Comparison of ENCODE assay signal across 18 cellular contexts in the genomic region with DNA sequence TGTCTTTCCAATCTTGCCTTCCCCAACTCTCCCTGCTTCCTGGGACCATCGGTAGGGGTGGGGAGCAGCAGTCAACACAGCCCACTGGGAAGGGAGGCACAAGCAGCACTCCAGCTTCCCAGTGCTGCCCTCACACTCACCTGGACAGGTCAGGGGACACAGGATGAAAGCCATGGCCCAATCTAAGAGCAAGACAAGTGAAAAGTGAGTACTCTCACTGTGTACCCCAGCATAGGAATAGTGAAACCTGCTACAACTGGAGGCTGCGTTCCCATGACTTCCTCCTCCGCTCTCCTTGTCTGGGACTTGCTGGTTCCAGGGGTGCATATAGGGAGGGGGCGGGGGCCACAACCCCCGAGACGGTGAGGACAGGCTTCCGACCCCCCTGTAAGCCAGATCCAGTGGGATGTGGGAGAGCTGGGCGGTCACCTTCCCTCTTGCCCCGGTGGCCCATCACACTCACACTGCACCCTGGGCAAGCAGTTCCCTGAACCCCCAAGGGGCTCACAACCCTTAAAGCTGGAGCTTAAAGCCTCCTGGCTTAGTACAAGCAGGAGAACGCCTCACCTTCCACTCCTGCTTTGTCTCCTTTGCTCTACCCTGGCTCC. TPM values are rescaled to one million over a fixed set of nuclear protein-coding genes. Genes with fewer than 3 reads are reported as not detected.
DNase-seq lines count a peak whose midpoint lies in the region; ATAC-seq, FAIRE-seq and TF ChIP-seq lines count a peak whose summit lies in the region.
"Had no signal": no experiment of that assay in that cellular context is flagged by ENCODE, and none has a peak within 500 bp of the region (broad histone marks: within the 10 kb centered on the region; RNA-seq: fewer than 3 reads in every experiment).

No MANE protein-coding gene starts in this region.

- H3K27ac ChIP-seq in DND-41 (ENCODE audit: low read length) (peak overlapping the region; percentile 45), HL-60 (replicated peaks) (peak overlapping the region; percentile 19; the same call in 1 of the 2 replicates), K562 (ENCODE audit: extremely low read depth, low read depth, low read length) (no peak overlapping the region), neutrophil (peak overlapping the region; percentile 69)
- H3K27ac ChIP-seq: brain microvascular endothelial cell had no signal

- H3K9me3 ChIP-seq in DND-41 (ENCODE audit: insufficient read depth, low read length, severe bottlenecking) (no peaks in the 10 kb centered on the region), K562 (replicated peaks; ENCODE audit: control insufficient read depth, insufficient read depth, low read depth, low read length) (no peaks in the 10 kb centered on the region), neutrophil (no peaks in the 10 kb centered on the region)
- H3K9me3 ChIP-seq: esophagus squamous epithelium had no signal

- peaks cover 10% of the 10 kb centered on the region; the same call in 1 of the 2 replicates for H4K20me1 ChIP-seq in DND-41 (ENCODE audit: insufficient read depth, low read length)
- no peaks in the 10 kb centered on the region for H4K20me1 ChIP-seq in K562 (replicated peaks; ENCODE audit: control insufficient read depth, insufficient read depth, low read length)

- TF ChIP-seq CTCF in DND-41 (IDR thresholded peaks at IDR 0.05; ENCODE audit: borderline replicate concordance, extremely low read depth, low read length, poor library complexity, severe bottlenecking) (no peak), HL-60 (IDR thresholded peaks at IDR 0.05; ENCODE audit: insufficient read depth, low read length) (no peak), K562 (IDR thresholded peaks at IDR 0.05 in 2 of 3, conservative IDR thresholded peaks at IDR 0.05 in 1 of 3; ENCODE audit: insufficient read depth in 2 of 3, low read depth in 1 of 3, low read length in 3 of 3) (no peak), neutrophil (IDR thresholded peaks at IDR 0.05) (no peak)

- POLR2A ChIA-PET in K562 (lab: Yijun Ruan, JAX) = interaction anchor here (0.8 to 1.4 kb wide), 3 partner anchors 11 to 17 kb away, joined by 3 to 5 read pairs (median 3); no protein-coding TSS in a partner anchor

- CTCF ChIA-PET in K562 (lab: Yijun Ruan, JAX; ENCODE audit: low intra/inter-chr PET ratio) = no interaction called here

- peaks cover 75% of the 10 kb centered on the region for H3K36me3 ChIP-seq in DND-41 (ENCODE audit: insufficient read depth, low read length)
- peaks cover 53% of the 10 kb centered on the region; the same call in 2 of the 3 replicates for H3K36me3 ChIP-seq in K562 (ENCODE audit: control insufficient read depth, insufficient read depth, low read length)
- H3K36me3 ChIP-seq in neutrophil = peaks cover 65% of the 10 kb centered on the region

- H3K4me1 ChIP-seq in DND-41 (ENCODE audit: insufficient read depth, low read length) = peaks cover 7% of the 10 kb centered on the region
- peaks cover 4 to 18% of the 10 kb centered on the region in 2 experiments; a peak in 4 of 5 replicates for H3K4me1 ChIP-seq in K562 (replicated peaks in 1 of 2; ENCODE audit: control insufficient read depth in 2 of 2, insufficient read depth in 2 of 2, low read length in 2 of 2)
- peaks cover 22 to 24% of the 10 kb centered on the region in 2 experiments for H3K4me1 ChIP-seq in neutrophil (ENCODE audit: control insufficient read depth in 1 of 2, insufficient read depth in 1 of 2, low read depth in 1 of 2, low read length in 1 of 2)

- H3K9ac ChIP-seq in DND-41 (ENCODE audit: low read depth, low read length) = no peak overlapping the region
- H3K9ac ChIP-seq in K562 (ENCODE audit: insufficient read depth in 1 of 2, low read depth in 2 of 2, low read length in 2 of 2) = 0 out of 4 replicates have a peak overlapping the region, but pooled peaks of 1 of the 2 experiments have one; percentile 2

- ATAC-seq in DND-41 (ENCODE audit: insufficient read depth, low read depth) (no peak), K562 (no peak)
- no peak for ATAC-seq in activated CD4-positive, CD25-positive, alpha-beta regulatory T cell treated with anti-CD3 and anti-CD28 coated beads, Interleukin-2, amount 50 U/mL, for 24 hours

- no peaks in the 10 kb centered on the region for H3K9me1 ChIP-seq in K562 (ENCODE audit: control insufficient read depth, insufficient read depth, low read length)

- BruUV-seq in K562 (replicated peaks; lab: Mats Ljungman, UMichigan) = no TSS peak

- TF ChIP-seq POLR2A in K562 (conservative IDR thresholded peaks at IDR 0.05) = no peak

- DNase-seq in DND-41 (no peak), HL-60 (ENCODE audit: low read depth in 1 of 2, low spot score in 1 of 2) (no peak), K562 (ENCODE audit: extremely low read depth in 1 of 4, low spot score in 3 of 4) (no peak), NCI-H1105 treated with DMSO at 0.1 percent for 48 hours (lab: John Stamatoyannopoulos, UW) (no peak), NCI-H1930 (lab: John Stamatoyannopoulos, UW) (no peak)
- DNase-seq: activated gamma-delta T cell treated with Interleukin-2 at 50 U/mL for 16 hours; brain microvascular endothelial cell; esophagus squamous epithelium; KG1; naive B cell; NCI-H1048; NCI-H774; stimulated activated CD4-positive, alpha-beta T cell treated with anti-CD3 and anti-CD28 coated beads, Interleukin-4, amount 100 ng/mL, for 1 hour; T-helper 1 cell; trophoblast cell had no signal

- no peak for TF ChIP-seq EP300 in K562 (IDR thresholded peaks at IDR 0.05; ENCODE audit: low read length)

- 94% methylated on average over 6 of the region's 10 CpGs for WGBS in K562 (ENCODE audit: insufficient coverage, low coverage, missing lambda C conversion rate)

- H3K4me2 ChIP-seq in DND-41 (ENCODE audit: insufficient read depth, low read length) = no peak overlapping the region
- H3K4me2 ChIP-seq in K562 (ENCODE audit: insufficient read depth, low read length) = no peak overlapping the region

- H3K79me2 ChIP-seq in DND-41 (ENCODE audit: insufficient read depth, low read length) (peaks cover 45% of the 10 kb centered on the region), K562 (ENCODE audit: control insufficient read depth, insufficient read depth, low read length) (no peaks in the 10 kb centered on the region; the same call in 2 of the 3 replicates)

- no peak overlapping the region for H2AFZ ChIP-seq in DND-41 (ENCODE audit: low read depth, low read length)
- H2AFZ ChIP-seq in K562 (ENCODE audit: low read depth, low read length) = no peak overlapping the region

- TF ChIP-seq RAD21 in K562 (CRISPR knock-in tag; conservative IDR thresholded peaks at IDR 0.05 in 1 of 2, IDR thresholded peaks at IDR 0.05 in 1 of 2) = no peak

- no peak overlapping the region for H3K4me3 ChIP-seq in DND-41 (ENCODE audit: low read depth in 1 of 2, low read length in 2 of 2)
- H3K4me3 ChIP-seq in HL-60 (replicated peaks; ENCODE audit: insufficient read depth, low read length) = no peak overlapping the region
- H3K4me3 ChIP-seq in K562 = no peak overlapping the region
- no peak overlapping the region for H3K4me3 ChIP-seq in neutrophil (ENCODE audit: low read depth in 1 of 2, low read length in 1 of 2)
- H3K4me3 ChIP-seq: esophagus squamous epithelium, lung had no signal

- FAIRE-seq in K562 (lab: Jason Lieb, UNC) = no peak

- intact Hi-C loops in K562 (cut with micrococcal nuclease) = no loop called here

- H3K27me3 ChIP-seq in DND-41 (ENCODE audit: insufficient read depth, low read length, poor library complexity) (no peaks in the 10 kb centered on the region), HL-60 (ENCODE audit: insufficient read depth, poor library complexity, severe bottlenecking) (no peaks in the 10 kb centered on the region), K562 (ENCODE audit: control insufficient read depth in 2 of 2, insufficient read depth in 2 of 2, low read length in 2 of 2) (no peaks in the 10 kb centered on the region), neutrophil (no peaks in the 10 kb centered on the region)
- H3K27me3 ChIP-seq: brain microvascular endothelial cell, esophagus squamous epithelium had no signal

- in situ Hi-C loops in K562 (cut with MboI) = no loop called here

RNA-seq across cellular contexts. Expression of a gene that starts 29.5 kb away (rescaled TPM):
- 80.8 and 110 TPM in 2 replicates for total RNA-seq in K562 (2011; cell fraction: chromatin; rRNA removed; ENCODE audit: low replicate concordance)
- 83.7 and 96.9 TPM in 2 replicates for total RNA-seq in K562 (2011; cell fraction: nucleolus; rRNA removed)
- total RNA-seq in K562 (2011; cell fraction: nucleoplasm; rRNA removed) = 75.9 and 93.0 TPM in 2 replicates
- 56.1 and 71.6 TPM in 2 replicates for total RNA-seq in K562 (2014; rRNA removed)
- total RNA-seq in K562 (2014; rRNA removed; fragmentation: Illumina TruSeq; extraction: Trizol) = 35.9 and 45.2 TPM in 2 replicates
- 49.0 and 49.3 TPM in 2 replicates for total RNA-seq in K562 (2015; rRNA removed; fragmentation: Illumina TruSeq; extraction: Trizol)
- total RNA-seq in K562 (2021) = 73.4 and 76.6 TPM in 2 replicates
- 51.7 and 55.3 TPM in 2 replicates for polyA plus RNA-seq in K562 (2011; rRNA removed)
- polyA plus RNA-seq in K562 (2011; cell fraction: cytosol; rRNA removed) = 70.2 and 111 TPM in 2 replicates
- polyA plus RNA-seq in K562 (2011; cell fraction: nucleus; rRNA removed) = 50.7 and 83.5 TPM in 2 replicates
- 26.6 and 58.9 TPM in 2 replicates for polyA plus RNA-seq in K562 (2012)
- polyA plus RNA-seq in K562 (2014; fragmentation: Illumina TruSeq; extraction: Trizol) = 57.1 and 60.9 TPM in 2 replicates
- 10 to 100 TPM; 33.4 to 49.3 TPM for polyA plus RNA-seq in K562 (2014; fragmentation: Nextera tagmentation; extraction: Ambion mirVana)
- polyA plus RNA-seq in K562 (2014; rRNA removed) = 73.1 and 83.5 TPM in 2 replicates
- polyA minus RNA-seq in K562 (2011; rRNA and poly(A)+ RNA removed) = 29.7 and 31.1 TPM in 2 replicates
- polyA minus RNA-seq in K562 (2011; cell fraction: cytosol; rRNA and poly(A)+ RNA removed) = 18.5 and 33.6 TPM in 2 replicates
- 32.9 and 44.3 TPM in 2 replicates for polyA minus RNA-seq in K562 (2011; cell fraction: nucleus; rRNA and poly(A)+ RNA removed)

RNA-seq across cellular contexts. Expression of a gene that starts 47.7 kb away (rescaled TPM):
- 28.8 and 42.4 TPM in 2 replicates for total RNA-seq in K562 (2011; cell fraction: chromatin; rRNA removed; ENCODE audit: low replicate concordance)
- 36.0 and 43.4 TPM in 2 replicates for total RNA-seq in K562 (2011; cell fraction: nucleolus; rRNA removed)
- total RNA-seq in K562 (2011; cell fraction: nucleoplasm; rRNA removed) = 32.6 and 37.5 TPM in 2 replicates
- 22.4 and 25.2 TPM in 2 replicates for total RNA-seq in K562 (2014; rRNA removed)
- total RNA-seq in K562 (2014; rRNA removed; fragmentation: Illumina TruSeq; extraction: Trizol) = 11.8 and 12.3 TPM in 2 replicates
- 13.2 and 14.0 TPM in 2 replicates for total RNA-seq in K562 (2015; rRNA removed; fragmentation: Illumina TruSeq; extraction: Trizol)
- 23.0 and 27.1 TPM in 2 replicates for total RNA-seq in K562 (2021)
- polyA plus RNA-seq in K562 (2011; rRNA removed) = 50.8 and 53.9 TPM in 2 replicates
- polyA plus RNA-seq in K562 (2011; cell fraction: cytosol; rRNA removed) = 71.3 and 91.1 TPM in 2 replicates
- 56.0 and 67.5 TPM in 2 replicates for polyA plus RNA-seq in K562 (2011; cell fraction: nucleus; rRNA removed)
- 28.0 and 61.3 TPM in 2 replicates for polyA plus RNA-seq in K562 (2012)
- 25.5 and 28.1 TPM in 2 replicates for polyA plus RNA-seq in K562 (2014; fragmentation: Illumina TruSeq; extraction: Trizol)
- 10 to 100 TPM; 46.7 to 63.8 TPM for polyA plus RNA-seq in K562 (2014; fragmentation: Nextera tagmentation; extraction: Ambion mirVana)
- polyA plus RNA-seq in K562 (2014; rRNA removed) = 30.6 and 36.0 TPM in 2 replicates
- polyA minus RNA-seq in K562 (2011; rRNA and poly(A)+ RNA removed) = 25.6 TPM in 2 replicates
- 13.5 and 16.8 TPM in 2 replicates for polyA minus RNA-seq in K562 (2011; cell fraction: cytosol; rRNA and poly(A)+ RNA removed)
- 8.3 and 15.0 TPM in 2 replicates for polyA minus RNA-seq in K562 (2011; cell fraction: nucleus; rRNA and poly(A)+ RNA removed)

RNA-seq across cellular contexts. Expression of a gene that starts 57.0 kb away (rescaled TPM):
- total RNA-seq in K562 (2011; cell fraction: chromatin; rRNA removed; ENCODE audit: low replicate concordance) = 58.3 and 91.9 TPM in 2 replicates
- total RNA-seq in K562 (2011; cell fraction: nucleolus; rRNA removed) = 73.0 and 88.6 TPM in 2 replicates
- total RNA-seq in K562 (2011; cell fraction: nucleoplasm; rRNA removed) = 64.5 and 67.2 TPM in 2 replicates
- total RNA-seq in K562 (2014; rRNA removed) (115 and 137 TPM in 2 replicates), K562 (2014; rRNA removed; fragmentation: Illumina TruSeq; extraction: Trizol) (128 and 142 TPM in 2 replicates), K562 (2015; rRNA removed; fragmentation: Illumina TruSeq; extraction: Trizol) (124 and 132 TPM in 2 replicates), K562 (2021) (117 and 120 TPM in 2 replicates)
- polyA plus RNA-seq in K562 (2011; rRNA removed) (90.8 and 115 TPM in 2 replicates), K562 (2014; fragmentation: Illumina TruSeq; extraction: Trizol) (140 and 153 TPM in 2 replicates), K562 (2014; fragmentation: Nextera tagmentation; extraction: Ambion mirVana) (100 to 1,000 TPM; 236 to 244 TPM), K562 (2014; rRNA removed) (107 and 126 TPM in 2 replicates)
- polyA plus RNA-seq in K562 (2011; cell fraction: cytosol; rRNA removed) = 83.0 and 98.9 TPM in 2 replicates
- 73.0 and 76.0 TPM in 2 replicates for polyA plus RNA-seq in K562 (2011; cell fraction: nucleus; rRNA removed)
- 60.3 and 98.2 TPM in 2 replicates for polyA plus RNA-seq in K562 (2012)
- polyA minus RNA-seq in K562 (2011; rRNA and poly(A)+ RNA removed) = 75.2 and 86.1 TPM in 2 replicates
- polyA minus RNA-seq in K562 (2011; cell fraction: cytosol; rRNA and poly(A)+ RNA removed) = 34.9 and 44.7 TPM in 2 replicates
- 34.5 and 47.3 TPM in 2 replicates for polyA minus RNA-seq in K562 (2011; cell fraction: nucleus; rRNA and poly(A)+ RNA removed)

RNA-seq across cellular contexts. Expression of a gene that starts 57.3 kb away (rescaled TPM):
- 229 and 410 TPM in 2 replicates for total RNA-seq in K562 (2011; cell fraction: chromatin; rRNA removed; ENCODE audit: low replicate concordance)
- total RNA-seq in K562 (2011; cell fraction: nucleolus; rRNA removed) = 168 and 211 TPM in 2 replicates
- total RNA-seq in K562 (2011; cell fraction: nucleoplasm; rRNA removed) = 138 and 145 TPM in 2 replicates
- total RNA-seq in K562 (2014; rRNA removed) = 16.3 and 27.7 TPM in 2 replicates
- 25.4 and 26.5 TPM in 2 replicates for total RNA-seq in K562 (2014; rRNA removed; fragmentation: Illumina TruSeq; extraction: Trizol)
- total RNA-seq in K562 (2015; rRNA removed; fragmentation: Illumina TruSeq; extraction: Trizol) = 21.3 and 23.7 TPM in 2 replicates
- total RNA-seq in K562 (2021) = 60.9 and 64.9 TPM in 2 replicates
- 40.9 and 74.6 TPM in 2 replicates for polyA plus RNA-seq in K562 (2011; rRNA removed)
- 24.6 and 25.5 TPM in 2 replicates for polyA plus RNA-seq in K562 (2011; cell fraction: cytosol; rRNA removed)
- 329 and 442 TPM in 2 replicates for polyA plus RNA-seq in K562 (2011; cell fraction: nucleus; rRNA removed)
- 65.7 and 79.7 TPM in 2 replicates for polyA plus RNA-seq in K562 (2012)
- polyA plus RNA-seq in K562 (2014; fragmentation: Illumina TruSeq; extraction: Trizol) = 51.7 and 54.2 TPM in 2 replicates
- 1 to 10 TPM; 5.7 to 6.3 TPM for polyA plus RNA-seq in K562 (2014; fragmentation: Nextera tagmentation; extraction: Ambion mirVana)
- 41.2 and 45.9 TPM in 2 replicates for polyA plus RNA-seq in K562 (2014; rRNA removed)
- polyA minus RNA-seq in K562 (2011; rRNA and poly(A)+ RNA removed) = 76.1 and 105 TPM in 2 replicates
- polyA minus RNA-seq in K562 (2011; cell fraction: cytosol; rRNA and poly(A)+ RNA removed) = 29.3 and 34.2 TPM in 2 replicates
- polyA minus RNA-seq in K562 (2011; cell fraction: nucleus; rRNA and poly(A)+ RNA removed) = 52.4 and 72.0 TPM in 2 replicates
